Comparison of ENCODE assay signal across 1 cellular context in the genomic region with DNA sequence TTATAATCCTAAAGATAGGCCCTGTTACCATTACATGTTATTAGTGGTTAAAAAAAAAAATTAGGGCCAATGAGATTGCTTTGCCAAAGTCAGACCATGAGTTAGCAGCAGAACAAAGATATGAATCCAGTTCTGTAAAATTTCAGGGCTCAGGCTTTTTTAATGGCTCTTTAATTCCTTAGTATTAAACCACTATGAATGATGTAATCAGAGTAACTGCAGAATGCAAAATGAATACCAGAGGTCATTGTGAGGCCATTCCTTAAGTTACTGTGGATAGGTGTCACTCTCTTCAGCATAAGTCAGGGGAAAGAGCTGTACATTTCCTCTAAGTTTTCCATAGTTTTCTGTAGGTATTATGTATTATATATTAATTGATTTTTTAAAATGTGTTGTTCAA.
A peak's percentile ranks its signal among the peaks of the same experiment; 100 is the strongest.
TF ChIP-seq lines count a peak whose summit lies in the region.

No MANE protein-coding gene starts in this region.

TF ChIP-seq in SK-N-SH, 30 proteins besides CTCF, POLR2A, EP300 and RAD21:
- TF ChIP-seq SIN3A (IDR thresholded peaks at IDR 0.05; ENCODE audit: borderline replicate concordance, low read depth, low read length) (no peak), RXRA (IDR thresholded peaks at IDR 0.05; ENCODE audit: borderline replicate concordance, low read depth) (0 out of 2 replicates have a peak, but pooled peaks have one; percentile 32), FOXJ3 (CRISPR knock-in tag; IDR thresholded peaks at IDR 0.05) (no peak)
